8 cellular contexts compared by ENCODE assay signal in the genomic region with DNA sequence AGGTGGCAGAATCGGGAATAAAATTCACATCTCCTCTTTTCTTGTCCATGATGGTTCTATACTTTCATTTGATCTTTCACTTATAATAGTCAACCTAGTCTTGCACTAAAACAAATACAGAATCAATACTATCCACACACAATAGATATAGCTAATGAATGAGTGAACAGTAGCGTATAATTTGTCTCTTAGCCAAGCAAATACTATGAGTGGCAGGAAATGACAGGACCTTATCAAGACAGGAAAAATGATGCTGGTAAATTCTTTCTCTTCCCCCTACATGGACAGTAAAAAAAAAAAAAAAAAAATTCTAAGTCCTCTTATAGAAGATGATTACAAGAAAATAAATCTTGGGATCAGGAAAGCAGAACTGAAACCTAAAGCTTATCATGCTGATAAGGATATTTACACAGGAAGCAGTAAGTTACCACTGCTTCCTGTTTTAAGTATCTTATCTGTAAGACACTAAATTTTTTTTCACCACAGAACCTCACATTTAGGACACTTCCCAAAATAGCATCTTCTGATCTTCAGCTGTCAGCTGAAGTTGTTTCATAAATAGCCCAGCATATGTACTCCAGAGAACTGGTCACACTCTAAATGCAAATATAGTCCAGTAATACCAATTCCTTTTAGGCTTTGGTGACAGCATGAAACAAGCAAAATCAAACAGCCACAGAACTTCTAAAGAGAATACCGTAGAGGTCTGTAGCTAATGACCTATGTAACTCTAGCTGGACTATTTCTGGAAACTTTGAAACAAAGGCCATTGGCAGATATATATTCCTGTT. TPM values are rescaled to one million over a fixed set of nuclear protein-coding genes. Genes with fewer than 3 reads are reported as not detected.
DNase-seq lines count a peak whose midpoint lies in the region; ATAC-seq and TF ChIP-seq lines count a peak whose summit lies in the region.

No MANE protein-coding gene starts in this region.

- H3K4me1 ChIP-seq in psoas muscle, result peaks cover 33% of the 10 kb centered on the region

- no peaks in the 10 kb centered on the region for H3K36me3 ChIP-seq in psoas muscle (ENCODE audit: insufficient read depth in 1 of 2, low read depth in 1 of 2)

- H3K9me3 ChIP-seq in psoas muscle, result no peaks in the 10 kb centered on the region

- no peak overlapping the region for H3K4me3 Mint-ChIP-seq in chondrocyte (ENCODE audit: unreplicated experiment)

- intact Hi-C loops in psoas muscle (cut with DNase I), result no loop called here

- H3K9me3 Mint-ChIP-seq in chondrocyte (ENCODE audit: low read depth), result peaks cover 11% of the 10 kb centered on the region

- peak; percentile 96 for ATAC-seq in GM18858 (IDR thresholded peaks at IDR 0.05; ENCODE audit: unreplicated experiment)
- peak; percentile 98 for ATAC-seq in HG02610 (IDR thresholded peaks at IDR 0.05; ENCODE audit: unreplicated experiment)
- peak; percentile 46 to 55 (median 52) for ATAC-seq in psoas muscle

- peak overlapping the region; percentile 64 for H3K27ac Mint-ChIP-seq in chondrocyte (ENCODE audit: unreplicated experiment)

- TF ChIP-seq CTCF in chondrocyte (IDR thresholded peaks at IDR 0.05) (no peak), psoas muscle (IDR thresholded peaks at IDR 0.05) (no peak)

- H3K36me3 Mint-ChIP-seq in chondrocyte (ENCODE audit: low read depth), result peaks cover 13% of the 10 kb centered on the region

- peak overlapping the region; percentile 91 for H3K27ac ChIP-seq in psoas muscle

- no peaks in the 10 kb centered on the region for H3K27me3 Mint-ChIP-seq in chondrocyte (ENCODE audit: low read depth)

- H3K4me3 ChIP-seq in psoas muscle, result peak overlapping the region; percentile 54

- peaks cover 29% of the 10 kb centered on the region for H3K4me1 Mint-ChIP-seq in chondrocyte (ENCODE audit: low read depth)

- no peaks in the 10 kb centered on the region for H3K27me3 ChIP-seq in psoas muscle (ENCODE audit: insufficient read depth in 3 of 3, low read length in 2 of 3)

- 8 to 23% (median 8%) methylated on average over 3 of the region's 3 CpGs for WGBS in psoas muscle, 3 donors

- peak; percentile 96 for DNase-seq in NAMALWA (ENCODE audit: low spot score)
- DNase-seq in chondrocyte (ENCODE audit: low spot score), result no peak
- no peak for DNase-seq in psoas muscle
- DNase-seq in NCI-H2107 treated with DMSO at 0.1 percent for 48 hours (lab: John Stamatoyannopoulos, UW; ENCODE audit: unreplicated experiment), result no peak
- DNase-seq in HuH-7 (ENCODE audit: low spot score), result no peak
- no peak for DNase-seq in C1 segment of cervical spinal cord (lab: John Stamatoyannopoulos, UW)

RNA-seq across cellular contexts. Expression of gene IRS1, which starts 27.0 kb away (rescaled TPM):
- total RNA-seq in chondrocyte, result 5.8 to 12.4 TPM (median 12.0 TPM) in 3 replicates
- 10 to 100 TPM in 3 of 4 donors, 1 to 10 TPM in 1; 6.1 to 12.2 (median 11.6) TPM for total RNA-seq in psoas muscle
- 10 to 100 TPM in 2 of 3 donors, 1 to 10 TPM in 1; 2.5 to 21.0 (median 17.1) TPM for polyA plus RNA-seq in psoas muscle
